16 cellular contexts compared by ENCODE assay signal in the genomic region with DNA sequence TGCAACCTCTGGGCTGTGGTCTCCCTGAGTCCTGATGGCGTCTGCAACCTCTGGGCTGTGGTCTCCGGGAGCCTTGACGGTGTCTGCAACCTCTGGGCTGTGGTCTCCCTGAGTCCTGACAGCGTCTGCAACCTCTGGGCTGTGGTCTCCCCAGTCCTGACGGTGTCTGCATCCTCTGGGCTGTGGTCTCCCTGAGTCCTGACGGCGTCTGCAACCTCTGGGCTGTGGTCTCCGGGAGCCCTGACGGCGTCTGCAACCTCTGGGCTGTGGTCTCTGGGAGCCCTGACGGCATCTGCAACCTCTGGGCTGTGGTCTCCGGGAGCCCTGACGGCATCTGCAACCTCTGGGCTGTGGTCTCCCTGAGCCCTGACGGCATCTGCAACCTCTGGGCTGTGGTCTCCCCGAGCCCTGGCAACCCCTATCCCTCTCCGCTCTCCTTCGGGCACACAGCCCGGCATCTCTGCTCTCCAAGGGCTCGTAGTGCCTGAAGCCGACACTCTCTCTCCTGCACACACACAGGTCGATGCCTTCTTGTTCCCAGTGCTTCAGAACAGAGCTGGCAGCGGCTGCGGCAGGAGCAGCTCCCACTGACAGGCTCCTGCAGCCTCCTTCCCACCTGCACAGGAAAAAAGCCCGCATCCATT. TPM values are rescaled to one million over a fixed set of nuclear protein-coding genes. Genes with fewer than 3 reads are reported as not detected.
DNase-seq lines count a peak whose midpoint lies in the region; ATAC-seq, FAIRE-seq and TF ChIP-seq lines count a peak whose summit lies in the region.
"Had no signal": no experiment of that assay in that cellular context is flagged by ENCODE, and none has a peak within 500 bp of the region (broad histone marks: within the 10 kb centered on the region; RNA-seq: fewer than 3 reads in every experiment).

No MANE protein-coding gene starts in this region.

- intact Hi-C loops in cardiac septum (cut with DNase I) (no loop called here), Right ventricle myocardium inferior (cut with DNase I) (no loop called here), kidney (cut with DNase I) (no loop called here), upper lobe of right lung (cut with DNase I) (no loop called here)

- no peak overlapping the region for H3K27ac ChIP-seq in kidney (ENCODE audit: low read depth in 2 of 2, low read length in 2 of 2)
- no peak overlapping the region for H3K27ac ChIP-seq in upper lobe of right lung
- H3K27ac ChIP-seq in foreskin keratinocyte: no peak overlapping the region
- H3K27ac ChIP-seq: C4-2B, psoas muscle had no signal

- DNase-seq in cardiac septum (ENCODE audit: low spot score): peak; percentile 57
- no peak for DNase-seq in Right ventricle myocardium inferior (ENCODE audit: missing footprints)
- DNase-seq in T-helper 9 cell: peak; percentile 14
- DNase-seq in kidney: peak; percentile 59
- DNase-seq in upper lobe of right lung: peak; percentile 57
- DNase-seq in foreskin melanocyte: no peak
- DNase-seq in foreskin keratinocyte: no peak
- DNase-seq: Karpas-422, left ventricle myocardium superior, NCI-H69 had no signal

- no peaks in the 10 kb centered on the region for H3K36me3 ChIP-seq in kidney (ENCODE audit: control insufficient read depth in 1 of 2, insufficient read depth in 2 of 2, low read length in 2 of 2)
- no peaks in the 10 kb centered on the region for H3K36me3 ChIP-seq in upper lobe of right lung
- H3K36me3 ChIP-seq: tibial nerve had no signal

- H3K9ac ChIP-seq in kidney (ENCODE audit: low read length in 2 of 2): no peak overlapping the region

- H3K27me3 ChIP-seq in upper lobe of right lung (no peaks in the 10 kb centered on the region), foreskin keratinocyte (peaks cover 40% of the 10 kb centered on the region)
- H3K27me3 ChIP-seq: tibial nerve had no signal

- TF ChIP-seq CTCF in kidney (IDR thresholded peaks at IDR 0.05; ENCODE audit: borderline replicate concordance, extremely low read depth, insufficient read depth) (no peak), upper lobe of right lung (IDR thresholded peaks at IDR 0.05) (no peak), foreskin keratinocyte (conservative IDR thresholded peaks at IDR 0.05) (no peak)

- no peaks in the 10 kb centered on the region for H3K9me3 ChIP-seq in kidney (ENCODE audit: control insufficient read depth in 1 of 2, low read length in 2 of 2)
- H3K9me3 ChIP-seq in upper lobe of right lung: no peaks in the 10 kb centered on the region
- H3K9me3 ChIP-seq: psoas muscle, tibial nerve had no signal

- FAIRE-seq in kidney (lab: Jason Lieb, UNC): no peak
- FAIRE-seq: colon, frontal cortex had no signal

- ATAC-seq in Right ventricle myocardium inferior: no peak
- no peak for ATAC-seq in upper lobe of right lung
- ATAC-seq in foreskin keratinocyte: no peak
- no peak for ATAC-seq in GM18868 (IDR thresholded peaks at IDR 0.05; ENCODE audit: unreplicated experiment)

- H3K4me1 ChIP-seq in kidney (ENCODE audit: control insufficient read depth in 1 of 2, insufficient read depth in 1 of 2, low read depth in 1 of 2, low read length in 2 of 2): no peaks in the 10 kb centered on the region
- H3K4me1 ChIP-seq in upper lobe of right lung: peaks cover 4% of the 10 kb centered on the region
- H3K4me1 ChIP-seq in foreskin keratinocyte: no peaks in the 10 kb centered on the region
- H3K4me1 ChIP-seq: psoas muscle had no signal

- H3K4me3 ChIP-seq in kidney (ENCODE audit: low read length in 2 of 2) (no peak overlapping the region), upper lobe of right lung (no peak overlapping the region)
- H3K4me3 ChIP-seq: psoas muscle, tibial nerve had no signal

RNA-seq across cellular contexts. Expression of gene METRNL, which starts 45.6 kb away (rescaled TPM):
- total RNA-seq in cardiac septum (104 TPM), Right ventricle myocardium inferior (70.1 TPM), kidney (61.5 TPM), upper lobe of right lung (79.9 TPM), foreskin keratinocyte (1.4 and 2.0 TPM in 2 replicates)
- polyA plus RNA-seq in kidney (ENCODE audit: insufficient read depth, low read depth, low replicate concordance) (107 TPM), foreskin keratinocyte (2.0 and 3.6 TPM in 2 replicates)

Comparison
In these comparisons a context has a peak if more than half of its experiments do, and no peak if none do; other contexts are left out.
1. DNase-seq: peak in cardiac septum (single experiment), T-helper 9 cell (single experiment), kidney (single experiment) and upper lobe of right lung (single experiment); none in Right ventricle myocardium inferior (single experiment), foreskin melanocyte (single experiment) and foreskin keratinocyte (0 of 2).
2. RNA of gene METRNL, which starts 45.6 kb away (total RNA-seq): 104 TPM in cardiac septum (single experiment), 79.9 TPM in upper lobe of right lung (single experiment), 70.1 TPM in Right ventricle myocardium inferior (single experiment) and 61.5 TPM in kidney (single experiment); 1.4 to 2.0 TPM in foreskin keratinocyte; every median in the first group is over 10 times any median in the second.